Comparison of ENCODE assay signal across 8 cellular contexts in genomic region chr2:232418466-232419244, GRCh38. TPM values are rescaled to one million over a fixed set of nuclear protein-coding genes. Genes with fewer than 3 reads are reported as not detected.
DNase-seq lines count a peak whose midpoint lies in the region; ATAC-seq, FAIRE-seq and TF ChIP-seq lines count a peak whose summit lies in the region.

No MANE protein-coding gene starts in this region.

- TF ChIP-seq CTCF in AG09309 (IDR thresholded peaks at IDR 0.05; ENCODE audit: control insufficient read depth, insufficient read depth, low read depth, low read length, missing control alignments) (no peak), brain (conservative IDR thresholded peaks at IDR 0.05) (no peak)

- H3K36me3 ChIP-seq in mesodermal cell (ENCODE audit: control insufficient read depth, insufficient read depth, low read length): no peaks in the 10 kb centered on the region

- DNase-seq in AG09309 (ENCODE audit: low read depth) (no peak), HTR-8/SVneo (ENCODE audit: insufficient read length, low spot score) (peak; percentile 36), DMS153 (lab: John Stamatoyannopoulos, UW) (no peak), globus pallidus (ENCODE audit: low spot score) (no peak)

- H3K9me3 Mint-ChIP-seq in brain: peaks cover 12 to 21% (median 20%) of the 10 kb centered on the region in 5 experiments

- peaks cover 4% of the 10 kb centered on the region for H3K36me3 Mint-ChIP-seq in brain

- peaks cover 10% of the 10 kb centered on the region for H3K4me1 Mint-ChIP-seq in brain

- H3K27ac ChIP-seq in mesodermal cell (ENCODE audit: low read depth, low read length, severe bottlenecking): no peak overlapping the region

- FAIRE-seq in HTR-8/SVneo (lab: Jason Lieb, UNC): no peak

- peak overlapping the region; percentile 9 for H3K4me3 ChIP-seq in AG09309 (ENCODE audit: control insufficient read depth, low read depth, low read length)
- H3K4me3 ChIP-seq in mesodermal cell (ENCODE audit: extremely low read depth, insufficient read depth, low read length, poor library complexity, severe bottlenecking): peak overlapping the region; percentile 21

- peaks cover 16% of the 10 kb centered on the region for H3K9me3 ChIP-seq in mesodermal cell (ENCODE audit: control insufficient read depth, low read length)

- 3 to 5% methylated on average over 40 to 46 of the region's 49 CpGs for WGBS in mesodermal cell (ENCODE audit: insufficient coverage in 2 of 2), 2 experiments

- H3K27me3 Mint-ChIP-seq in brain: peaks cover 98% of the 10 kb centered on the region

- peaks cover 7% of the 10 kb centered on the region for H3K4me1 ChIP-seq in mesodermal cell (ENCODE audit: control insufficient read depth, insufficient read depth, low read length, poor library complexity, severe bottlenecking)

- ATAC-seq in GM21786 (IDR thresholded peaks at IDR 0.05; ENCODE audit: unreplicated experiment) (no peak), GM19023 (IDR thresholded peaks at IDR 0.05; ENCODE audit: unreplicated experiment) (no peak)

- no peak overlapping the region for H3K27ac Mint-ChIP-seq in brain

- H3K4me3 Mint-ChIP-seq in brain: peak overlapping the region; percentile 78 to 83 (median 82)

RNA-seq across cellular contexts. Expression of gene ALPG, which starts 12.0 kb away (rescaled TPM):
- not detected for polyA plus RNA-seq in brain (ENCODE audit: insufficient read depth, low read depth, low replicate concordance)
- not detected for polyA plus RNA-seq in mesodermal cell (2013, experiment 1 of 2)
- not detected for polyA plus RNA-seq in mesodermal cell (2013, experiment 2 of 2)

RNA-seq across cellular contexts. Expression of gene ALPI, which starts 37.3 kb away (rescaled TPM):
- not detected for polyA plus RNA-seq in brain (ENCODE audit: insufficient read depth, low read depth, low replicate concordance)
- not detected for polyA plus RNA-seq in mesodermal cell (2013, experiment 1 of 2)
- polyA plus RNA-seq in mesodermal cell (2013, experiment 2 of 2): not detected

RNA-seq across cellular contexts. Expression of gene ALPP, which starts 40.1 kb away (rescaled TPM):
- not detected for polyA plus RNA-seq in brain (ENCODE audit: insufficient read depth, low read depth, low replicate concordance)
- polyA plus RNA-seq in mesodermal cell (2013, experiment 1 of 2): not detected
- not detected for polyA plus RNA-seq in mesodermal cell (2013, experiment 2 of 2)
